Comparison of ENCODE assay signal across 18 cellular contexts in the genomic region with DNA sequence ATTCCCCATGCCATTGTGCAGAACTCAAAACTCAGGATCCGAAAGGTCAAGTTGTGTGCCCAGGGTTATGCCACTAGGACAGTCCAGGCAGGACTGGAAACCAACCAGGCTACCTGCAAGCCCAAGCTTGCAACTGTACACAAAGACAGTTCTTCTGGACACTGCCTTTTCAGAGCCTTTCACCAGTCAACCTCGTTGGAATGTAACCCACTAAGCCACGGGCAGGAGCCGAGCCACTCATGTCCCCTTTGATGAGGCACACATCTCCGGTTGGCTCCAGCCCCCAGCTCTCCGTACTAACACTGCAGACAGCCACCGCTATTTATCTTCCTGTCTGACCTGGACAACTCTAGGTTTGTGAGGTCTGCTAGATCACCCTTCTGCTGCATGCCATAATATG.
DNase-seq lines count a peak whose midpoint lies in the region; ATAC-seq and TF ChIP-seq lines count a peak whose summit lies in the region.
"Had no signal": no experiment of that assay in that cellular context is flagged by ENCODE, and none has a peak within 500 bp of the region (broad histone marks: within the 10 kb centered on the region; RNA-seq: fewer than 3 reads in every experiment).

No MANE protein-coding gene starts in this region.

- H3K27ac ChIP-seq in RWPE2 (ENCODE audit: poor library complexity, severe bottlenecking) (no peak overlapping the region), foreskin keratinocyte (no peak overlapping the region)
- H3K27ac ChIP-seq: BLaER1 treated with 17β-estradiol and CSF1 and Interleukin-3, amounts not matched to agents 10 nM and 100 nM; HL-60 had no signal

- peaks cover 15% of the 10 kb centered on the region for H3K4me1 Mint-ChIP-seq in Caco-2 (ENCODE audit: low read depth, unreplicated experiment)
- H3K4me1 Mint-ChIP-seq: B cell had no signal

- peak overlapping the region; percentile 0 for H3K27ac Mint-ChIP-seq in Caco-2 (ENCODE audit: unreplicated experiment)
- H3K27ac Mint-ChIP-seq: B cell; CD8-positive, alpha-beta T cell; GM23338 had no signal

- H3K27me3 ChIP-seq in Caco-2 (replicated peaks; ENCODE audit: control insufficient read depth, insufficient read depth, low read length) = no peaks in the 10 kb centered on the region
- no peaks in the 10 kb centered on the region for H3K27me3 ChIP-seq in RWPE2 (ENCODE audit: insufficient read depth, poor library complexity, severe bottlenecking)
- peaks cover 47% of the 10 kb centered on the region for H3K27me3 ChIP-seq in foreskin keratinocyte

- no peak overlapping the region for H3K4me3 Mint-ChIP-seq in Caco-2 (ENCODE audit: unreplicated experiment)
- H3K4me3 Mint-ChIP-seq: B cell; CD8-positive, alpha-beta T cell; GM23338 had no signal

- peaks cover 3% of the 10 kb centered on the region; the same call in 1 of the 2 replicates for H3K9me3 ChIP-seq in Caco-2
- no peaks in the 10 kb centered on the region for H3K9me3 ChIP-seq in RWPE2 (ENCODE audit: severe bottlenecking)

- BruUV-seq in Caco-2 (replicated peaks; lab: Mats Ljungman, UMichigan) = no TSS peak

- no peak for TF ChIP-seq CTCF in Caco-2 (IDR thresholded peaks at IDR 0.05; ENCODE audit: insufficient read depth in 1 of 2, low read depth in 1 of 2, low read length in 1 of 2, severe bottlenecking in 1 of 2, unreplicated experiment in 1 of 2)
- TF ChIP-seq CTCF in RWPE2 (IDR thresholded peaks at IDR 0.05; ENCODE audit: poor library complexity, severe bottlenecking) = no peak
- peak; percentile 50 for TF ChIP-seq CTCF in subcutaneous adipose tissue (IDR thresholded peaks at IDR 0.05; ENCODE audit: low read depth)
- no peak for TF ChIP-seq CTCF in foreskin keratinocyte (conservative IDR thresholded peaks at IDR 0.05)

- H3K4me3 ChIP-seq in Caco-2 (ENCODE audit: low read depth, low read length) (no peak overlapping the region), RWPE2 (ENCODE audit: severe bottlenecking) (no peak overlapping the region)
- H3K4me3 ChIP-seq: BLaER1 treated with 17β-estradiol and CSF1 and Interleukin-3, amounts not matched to agents 10 nM and 100 nM; GM23338 had no signal

- H3K9me3 Mint-ChIP-seq in Caco-2 (ENCODE audit: unreplicated experiment) = peaks cover 10% of the 10 kb centered on the region

- ATAC-seq in RWPE2 (ENCODE audit: low read depth) = no peak
- ATAC-seq in HG03280 (IDR thresholded peaks at IDR 0.05; ENCODE audit: unreplicated experiment) = no peak
- ATAC-seq in foreskin keratinocyte = no peak
- ATAC-seq: CD8-positive, alpha-beta T cell; GM23338; HCT116 had no signal

- no peaks in the 10 kb centered on the region for H3K27me3 Mint-ChIP-seq in Caco-2 (ENCODE audit: insufficient read depth, unreplicated experiment)

- intact Hi-C loops in Caco-2 (cut with micrococcal nuclease; ENCODE audit: unreplicated experiment) = no loop called here

- CTCF ChIA-PET in Caco-2 (lab: Charles Lee) = no interaction called here

- DNase-seq in Caco-2 (no peak), RWPE2 (ENCODE audit: low spot score) (peak; percentile 69), islet precursor cell (peak; percentile 78), GM19240 (ENCODE audit: insufficient read length, low spot score) (no peak), foreskin keratinocyte (no peak)
- DNase-seq: CD8-positive, alpha-beta T cell; DMS 273 treated with DMSO at 0.1 percent for 48 hours; DMS53; DND-41; EL; H7 had no signal

- H3K36me3 ChIP-seq in Caco-2 (ENCODE audit: control insufficient read depth, insufficient read depth, low read length) (0 out of 2 replicates have a peak, but pooled peaks cover 2% of the 10 kb centered on the region), RWPE2 (ENCODE audit: low read depth) (no peaks in the 10 kb centered on the region)
- H3K36me3 ChIP-seq: BLaER1 treated with 17β-estradiol and CSF1 and Interleukin-3, amounts not matched to agents 10 nM and 100 nM had no signal

- POLR2A ChIA-PET in Caco-2 (lab: Charles Lee) = interaction anchor here (0.6 kb wide), 1 partner anchor 367 kb away, joined by 3 read pairs; no protein-coding TSS in a partner anchor

- H3K4me1 ChIP-seq in Caco-2 = no peaks in the 10 kb centered on the region
- H3K4me1 ChIP-seq in RWPE2 (ENCODE audit: insufficient read depth, poor library complexity, severe bottlenecking) = peaks cover 17% of the 10 kb centered on the region
- H3K4me1 ChIP-seq in foreskin keratinocyte = peaks cover 7% of the 10 kb centered on the region

- H3K36me3 Mint-ChIP-seq in Caco-2 (ENCODE audit: insufficient read depth, unreplicated experiment) = peaks cover 98% of the 10 kb centered on the region
- H3K36me3 Mint-ChIP-seq: CD8-positive, alpha-beta T cell had no signal

Comparison
In these comparisons a context has a peak if more than half of its experiments do, and no peak if none do; other contexts are left out.
1. DNase-seq: peak in RWPE2 (single experiment) and islet precursor cell (single experiment); none in Caco-2 (0 of 2), GM19240 (single experiment) and foreskin keratinocyte (0 of 2).